Comparison of ENCODE assay signal across 8 cellular contexts in genomic region chr11:104254347-104254746, GRCh38.
DNase-seq lines count a peak whose midpoint lies in the region; ATAC-seq, FAIRE-seq and TF ChIP-seq lines count a peak whose summit lies in the region.

No MANE protein-coding gene starts in this region.

- H3K9ac ChIP-seq in neural progenitor cell: no peak overlapping the region

- no peak overlapping the region for H2AFZ ChIP-seq in neural progenitor cell (replicated peaks)

- H3K4me1 ChIP-seq in neural progenitor cell: no peaks in the 10 kb centered on the region

- no peaks in the 10 kb centered on the region for H3K9me3 ChIP-seq in neural progenitor cell (ENCODE audit: low read depth)

- no peaks in the 10 kb centered on the region for H3F3A ChIP-seq in neural progenitor cell (ENCODE audit: low read depth)

- DNase-seq in CD1c-positive myeloid dendritic cell (ENCODE audit: extremely low spot score) (peak; percentile 27), NOMO-1 treated with DMSO at 0.1 percent for 48 hours (lab: John Stamatoyannopoulos, UW; ENCODE audit: unreplicated experiment) (peak; percentile 39), brain microvascular endothelial cell (peak; percentile 43), neural progenitor cell (ENCODE audit: low spot score) (peak; percentile 85), NCI-H1930 (lab: John Stamatoyannopoulos, UW) (no peak), frontal cortex (ENCODE audit: low spot score in 2 of 2) (no peak)

- no peak overlapping the region for H3K4me2 ChIP-seq in neural progenitor cell

- H4K20me1 ChIP-seq in neural progenitor cell (ENCODE audit: low read depth): no peaks in the 10 kb centered on the region

- peaks cover 2% of the 10 kb centered on the region for H3K27me3 Mint-ChIP-seq in neural progenitor cell (ENCODE audit: insufficient read depth, low read depth)

- H3K4me3 Mint-ChIP-seq in neural progenitor cell: no peak overlapping the region

- ATAC-seq in GM18508 (IDR thresholded peaks at IDR 0.05; ENCODE audit: insufficient read depth, unreplicated experiment): peak; percentile 77
- ATAC-seq in HG03064 (IDR thresholded peaks at IDR 0.05; ENCODE audit: low read depth, unreplicated experiment): peak; percentile 91

- H3K27ac ChIP-seq in brain microvascular endothelial cell (no peak overlapping the region), neural progenitor cell (no peak overlapping the region)

- no peaks in the 10 kb centered on the region for H3K79me2 ChIP-seq in neural progenitor cell (ENCODE audit: low read depth)

- TF ChIP-seq CTCF in brain microvascular endothelial cell (IDR thresholded peaks at IDR 0.05; ENCODE audit: low read depth, low read length, missing control alignments): peak; percentile 86
- TF ChIP-seq CTCF in neural progenitor cell (IDR thresholded peaks at IDR 0.05): peak; percentile 88

- no peak overlapping the region for H3K27ac Mint-ChIP-seq in neural progenitor cell

- H3K36me3 ChIP-seq in brain microvascular endothelial cell (replicated peaks) (no peaks in the 10 kb centered on the region), neural progenitor cell (no peaks in the 10 kb centered on the region)

- H3K4me3 ChIP-seq in brain microvascular endothelial cell (ENCODE audit: low read depth, low read length) (no peak overlapping the region), neural progenitor cell (no peak overlapping the region)

- H3K27me3 ChIP-seq in brain microvascular endothelial cell (replicated peaks): no peaks in the 10 kb centered on the region
- no peaks in the 10 kb centered on the region for H3K27me3 ChIP-seq in neural progenitor cell

- no peak for FAIRE-seq in frontal cortex (lab: Jason Lieb, UNC)

- H3K4me1 Mint-ChIP-seq in neural progenitor cell: peaks cover 4% of the 10 kb centered on the region

- peaks cover 2% of the 10 kb centered on the region for H3K9me3 Mint-ChIP-seq in neural progenitor cell

- in situ Hi-C loops in brain microvascular endothelial cell (cut with HindIII; ENCODE audit: low pct_ligation_motif_present, low sequenced_read_pairs): no loop called here

- H3K36me3 Mint-ChIP-seq in neural progenitor cell: no peaks in the 10 kb centered on the region

Comparison
In these comparisons a context has a peak if more than half of its experiments do, and no peak if none do; other contexts are left out.
1. DNase-seq: peak in CD1c-positive myeloid dendritic cell (single experiment), NOMO-1 treated with DMSO at 0.1 percent for 48 hours (single experiment), brain microvascular endothelial cell (single experiment) and neural progenitor cell (single experiment); none in NCI-H1930 (0 of 2) and frontal cortex (0 of 2).